ENCODE assay signal across 25 cellular contexts in the genomic region with DNA sequence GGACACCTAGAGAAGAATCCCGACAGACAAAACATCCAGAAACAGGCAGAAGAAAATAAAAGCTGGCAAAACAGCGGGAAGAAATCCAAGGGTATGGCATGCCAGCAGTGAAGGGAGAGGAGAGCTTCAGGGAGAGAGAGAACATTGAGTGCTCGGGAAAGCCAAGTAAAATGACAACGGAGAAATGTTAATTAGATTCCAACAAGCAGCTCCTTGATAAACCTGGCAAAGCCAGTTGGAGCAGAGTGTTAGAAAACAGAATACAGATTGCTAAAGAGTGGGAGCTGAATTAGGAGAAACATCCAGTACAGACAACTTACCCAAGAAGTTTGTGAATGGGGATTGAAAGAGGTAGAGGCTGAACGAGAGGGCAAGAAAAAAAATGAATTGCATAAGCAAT. TPM values are rescaled to one million over a fixed set of nuclear protein-coding genes. Genes with fewer than 3 reads are reported as not detected.
DNase-seq lines count a peak whose midpoint lies in the region; ATAC-seq and TF ChIP-seq lines count a peak whose summit lies in the region.
"Had no signal": no experiment of that assay in that cellular context is flagged by ENCODE, and none has a peak within 500 bp of the region (broad histone marks: within the 10 kb centered on the region; RNA-seq: fewer than 3 reads in every experiment).

No MANE protein-coding gene starts in this region.

- no peak for ATAC-seq in WTC11
- peak; percentile 78 for ATAC-seq in gastroesophageal sphincter
- no peak for ATAC-seq in activated T-helper 17 cell treated with anti-CD3 and anti-CD28 coated beads, Interleukin-2, amount 50 U/mL, for 72 hours (replicated peaks)
- ATAC-seq: activated CD8-positive, alpha-beta T cell treated with anti-CD3 and anti-CD28 coated beads, Interleukin-2, amount 10 ng/mL, durations not matched to agents 7 days and 5 days; HCT116; T-cell had no signal

- H3K4me3 ChIP-seq in gastroesophageal sphincter (no peak overlapping the region), transverse colon (no peak overlapping the region), colonic mucosa (no peak overlapping the region)
- H3K4me3 ChIP-seq: ascending aorta, SJSA1, smooth muscle cell had no signal

- H3K9me3 ChIP-seq in gastroesophageal sphincter (no peaks in the 10 kb centered on the region), transverse colon (no peaks in the 10 kb centered on the region), colonic mucosa (no peaks in the 10 kb centered on the region)
- H3K9me3 ChIP-seq: SJSA1 had no signal

- in situ Hi-C loops in transverse colon (cut with MboI; ENCODE audit: low pct_ligation_motif_present in 1 of 4, low pct_unique_long_range_greater_than_20kb in 1 of 4, low sequenced_read_pairs in 3 of 4): no loop called here

- H3K9ac ChIP-seq in colonic mucosa (ENCODE audit: low read depth in 2 of 2, low read length in 2 of 2): no peak overlapping the region

- H3K27me3 Mint-ChIP-seq in WTC11 (ENCODE audit: low read depth): no peaks in the 10 kb centered on the region; the same call in 1 of the 2 replicates
- H3K27me3 Mint-ChIP-seq in activated T-helper 17 cell treated with anti-CD3 and anti-CD28 coated beads, Interleukin-2, amount 50 U/mL, for 72 hours: peaks cover 10% of the 10 kb centered on the region
- H3K27me3 Mint-ChIP-seq: activated naive CD8-positive, alpha-beta T cell treated with anti-CD3 and anti-CD28 coated beads, Interleukin-2, amount 10 ng/mL, durations not matched to agents 7 days and 5 days; type B pancreatic cell had no signal

- intact Hi-C loops in transverse colon (cut with DNase I; ENCODE audit: low total_unique reads): no loop called here
- intact Hi-C loops in colonic mucosa (cut with DNase I): no loop called here

- H3K27ac ChIP-seq in gastroesophageal sphincter (peak overlapping the region; percentile 58 to 69 (median 63)), layer of hippocampus (ENCODE audit: low read depth, low read length) (peak overlapping the region; percentile 46), transverse colon (peak overlapping the region; percentile 26 to 72 (median 52)), colonic mucosa (no peak overlapping the region)
- H3K27ac ChIP-seq: ascending aorta, SJSA1 had no signal

- H3K36me3 ChIP-seq in gastroesophageal sphincter (no peaks in the 10 kb centered on the region), transverse colon (no peaks in the 10 kb centered on the region), colonic mucosa (no peaks in the 10 kb centered on the region)
- H3K36me3 ChIP-seq: ascending aorta, SJSA1 had no signal

- no peak for TF ChIP-seq EP300 in gastroesophageal sphincter (IDR thresholded peaks at IDR 0.05)
- TF ChIP-seq EP300 in transverse colon (IDR thresholded peaks at IDR 0.05; ENCODE audit: low read depth): no peak

- H3K4me1 ChIP-seq in gastroesophageal sphincter (peaks cover 0 to 7% (median 3%) of the 10 kb centered on the region in 3 donors), transverse colon (no peaks in the 10 kb centered on the region), colonic mucosa (no peaks in the 10 kb centered on the region)
- H3K4me1 ChIP-seq: ascending aorta, SJSA1 had no signal

- H3K36me3 Mint-ChIP-seq in WTC11: 0 out of 2 replicates have a peak, but pooled peaks cover 4% of the 10 kb centered on the region
- H3K36me3 Mint-ChIP-seq in activated T-helper 17 cell treated with anti-CD3 and anti-CD28 coated beads, Interleukin-2, amount 50 U/mL, for 72 hours (ENCODE audit: low read depth): no peaks in the 10 kb centered on the region
- H3K36me3 Mint-ChIP-seq: activated naive CD8-positive, alpha-beta T cell treated with anti-CD3 and anti-CD28 coated beads, Interleukin-2, amount 10 ng/mL, durations not matched to agents 7 days and 5 days; CD14-positive monocyte; T-cell; type B pancreatic cell had no signal

- peaks cover 45% of the 10 kb centered on the region for H3K4me1 Mint-ChIP-seq in WTC11
- no peaks in the 10 kb centered on the region for H3K4me1 Mint-ChIP-seq in activated T-helper 17 cell treated with anti-CD3 and anti-CD28 coated beads, Interleukin-2, amount 50 U/mL, for 72 hours
- H3K4me1 Mint-ChIP-seq: activated naive CD8-positive, alpha-beta T cell treated with anti-CD3 and anti-CD28 coated beads, Interleukin-2, amount 10 ng/mL, durations not matched to agents 7 days and 5 days; T-cell had no signal

- no peak for DNase-seq in WTC11 (ENCODE audit: low spot score)
- DNase-seq in transverse colon: no peak
- DNase-seq in AG08396 (ENCODE audit: low spot score): no peak
- DNase-seq in colonic mucosa: no peak
- DNase-seq: activated CD4-positive, CD25-positive, alpha-beta regulatory T cell treated with anti-CD3 and anti-CD28 coated beads, Interleukin-2, amount 50 U/mL, for 72 hours; activated CD8-positive, alpha-beta T cell treated with anti-CD3 and anti-CD28 coated beads, Interleukin-2, amount 10 ng/mL, durations not matched to agents 7 days and 5 days; activated naive CD8-positive, alpha-beta T cell treated with anti-CD3 and anti-CD28 coated beads, Interleukin-2, amount 10 ng/mL, durations not matched to agents 7 days and 5 days; central memory CD4-positive, alpha-beta T cell; DMS79 treated with DMSO at 0.1 percent for 48 hours; KG1; MM.1S; NCI-H1417; NCI-H226; NCI-H69; stimulated activated CD4-positive, alpha-beta T cell treated with anti-CD3 and anti-CD28 coated beads, Interleukin-1b, Interleukin-23, amount 100 ng/mL, for 48 hours; T-cell had no signal

- TF ChIP-seq CTCF in WTC11 (IDR thresholded peaks at IDR 0.05): no peak
- no peak for TF ChIP-seq CTCF in gastroesophageal sphincter (IDR thresholded peaks at IDR 0.05)
- TF ChIP-seq CTCF in transverse colon (IDR thresholded peaks at IDR 0.05): no peak
- TF ChIP-seq CTCF in colonic mucosa (IDR thresholded peaks at IDR 0.05): no peak

- H3K27ac Mint-ChIP-seq in WTC11: peak overlapping the region; percentile 58
- no peak overlapping the region for H3K27ac Mint-ChIP-seq in activated T-helper 17 cell treated with anti-CD3 and anti-CD28 coated beads, Interleukin-2, amount 50 U/mL, for 72 hours
- H3K27ac Mint-ChIP-seq: activated CD8-positive, alpha-beta T cell treated with anti-CD3 and anti-CD28 coated beads, Interleukin-2, amount 10 ng/mL, durations not matched to agents 7 days and 5 days; activated naive CD8-positive, alpha-beta T cell treated with anti-CD3 and anti-CD28 coated beads, Interleukin-2, amount 10 ng/mL, durations not matched to agents 7 days and 5 days; CD14-positive monocyte; T-cell; type B pancreatic cell had no signal

- POLR2A ChIA-PET in WTC11 (lab: Charles Lee): no interaction called here

- no peaks in the 10 kb centered on the region for H3K9me3 Mint-ChIP-seq in WTC11
- H3K9me3 Mint-ChIP-seq in activated T-helper 17 cell treated with anti-CD3 and anti-CD28 coated beads, Interleukin-2, amount 50 U/mL, for 72 hours: no peaks in the 10 kb centered on the region
- H3K9me3 Mint-ChIP-seq: activated naive CD8-positive, alpha-beta T cell treated with anti-CD3 and anti-CD28 coated beads, Interleukin-2, amount 10 ng/mL, durations not matched to agents 7 days and 5 days; T-cell had no signal

- 29 to 38% methylated on average over 4 to 5 of the region's 5 CpGs for WGBS in gastroesophageal sphincter (ENCODE audit: low coverage in 1 of 2), 2 donors
- WGBS in transverse colon (ENCODE audit: low coverage in 1 of 2), 2 donors: 43 to 60% methylated on average over 2 to 5 of the region's 5 CpGs

- TF ChIP-seq POLR2A in gastroesophageal sphincter (IDR thresholded peaks at IDR 0.05): no peak
- no peak for TF ChIP-seq POLR2A in transverse colon (IDR thresholded peaks at IDR 0.05)

- no peak overlapping the region for H3K4me3 Mint-ChIP-seq in WTC11
- H3K4me3 Mint-ChIP-seq in activated T-helper 17 cell treated with anti-CD3 and anti-CD28 coated beads, Interleukin-2, amount 50 U/mL, for 72 hours: no peak overlapping the region
- H3K4me3 Mint-ChIP-seq: activated CD8-positive, alpha-beta T cell treated with anti-CD3 and anti-CD28 coated beads, Interleukin-2, amount 10 ng/mL, durations not matched to agents 7 days and 5 days; activated naive CD8-positive, alpha-beta T cell treated with anti-CD3 and anti-CD28 coated beads, Interleukin-2, amount 10 ng/mL, durations not matched to agents 7 days and 5 days; CD14-positive monocyte; T-cell; type B pancreatic cell had no signal

- H3K27me3 ChIP-seq in gastroesophageal sphincter: no peaks in the 10 kb centered on the region
- H3K27me3 ChIP-seq in layer of hippocampus (ENCODE audit: control insufficient read depth, insufficient read depth, low read length): no peaks in the 10 kb centered on the region
- H3K27me3 ChIP-seq in transverse colon: no peaks in the 10 kb centered on the region
- no peaks in the 10 kb centered on the region for H3K27me3 ChIP-seq in colonic mucosa
- H3K27me3 ChIP-seq: SJSA1 had no signal

- CTCF ChIA-PET in WTC11 (lab: Charles Lee): interaction anchor here (2.1 kb wide), 1 partner anchor 134 kb away, joined by 6 read pairs; no protein-coding TSS in a partner anchor

TF ChIP-seq in WTC11, 78 proteins besides CTCF, POLR2A, EP300 and RAD21 (continues in another document):
- TF ChIP-seq GRHL2 (CRISPR knock-in tag; IDR thresholded peaks at IDR 0.05; ENCODE audit: insufficient replicate concordance, severe bottlenecking): no peak
- no peak for TF ChIP-seq TEAD4 (CRISPR knock-in tag; IDR thresholded peaks at IDR 0.05)
- no peak for TF ChIP-seq USF1 (CRISPR knock-in tag; IDR thresholded peaks at IDR 0.05)
- no peak for TF ChIP-seq ZSCAN18 (CRISPR knock-in tag; IDR thresholded peaks at IDR 0.05)
- no peak for TF ChIP-seq ZNF138 (CRISPR knock-in tag; conservative IDR thresholded peaks at IDR 0.05)

RNA-seq across cellular contexts. Expression of gene MAOA, which starts 40.4 kb away (rescaled TPM):
- total RNA-seq in WTC11 (2021): 6.0 to 7.6 TPM (median 6.7 TPM) in 3 replicates
- total RNA-seq in gastroesophageal sphincter: 100 to 1,000 TPM; 306 to 750 (median 329) TPM
- 100 to 1,000 TPM; 104 to 425 (median 289) TPM for total RNA-seq in transverse colon
- total RNA-seq in colonic mucosa: 100 to 1,000 TPM; 307 to 349 TPM
- 10 to 100 TPM in 1 of 2 donors, 1 to 10 TPM in 1; 4.5 to 20.4 TPM for total RNA-seq in activated T-helper 17 cell treated with anti-CD3 and anti-CD28 coated beads, Interleukin-2, amount 50 U/mL, for 72 hours
- total RNA-seq: activated CD8-positive, alpha-beta T cell treated with anti-CD3 and anti-CD28 coated beads, Interleukin-2, amount 10 ng/mL, durations not matched to agents 7 days and 5 days had no signal

Comparison
In these comparisons a context has a peak if more than half of its experiments do, and no peak if none do; other contexts are left out.
1. RNA of gene MAOA, which starts 40.4 kb away (total RNA-seq): 104 to 425 TPM in transverse colon, 307 to 349 TPM in colonic mucosa and 306 to 750 TPM in gastroesophageal sphincter; 4.5 to 20.4 TPM in activated T-helper 17 cell treated with anti-CD3 and anti-CD28 coated beads, Interleukin-2, amount 50 U/mL, for 72 hours and 6.0 to 7.6 TPM in WTC11; every median in the first group is over 4 times any median in the second.